In genomic region chr15:78641876-78642275, GRCh38 we compare ENCODE assay signal across 1 cellular context.
TF ChIP-seq lines count a peak whose summit lies in the region.

No MANE protein-coding gene starts in this region.

TF ChIP-seq in K562, 482 proteins besides CTCF, POLR2A, EP300 and RAD21 (continued from another document):
- TF ChIP-seq PPARD (CRISPR knock-in tag; IDR thresholded peaks at IDR 0.05): no peak
TF ChIP-seq in K562: peak in this region for 0.
